ENCODE assay signal across 1 cellular context in the genomic region with DNA sequence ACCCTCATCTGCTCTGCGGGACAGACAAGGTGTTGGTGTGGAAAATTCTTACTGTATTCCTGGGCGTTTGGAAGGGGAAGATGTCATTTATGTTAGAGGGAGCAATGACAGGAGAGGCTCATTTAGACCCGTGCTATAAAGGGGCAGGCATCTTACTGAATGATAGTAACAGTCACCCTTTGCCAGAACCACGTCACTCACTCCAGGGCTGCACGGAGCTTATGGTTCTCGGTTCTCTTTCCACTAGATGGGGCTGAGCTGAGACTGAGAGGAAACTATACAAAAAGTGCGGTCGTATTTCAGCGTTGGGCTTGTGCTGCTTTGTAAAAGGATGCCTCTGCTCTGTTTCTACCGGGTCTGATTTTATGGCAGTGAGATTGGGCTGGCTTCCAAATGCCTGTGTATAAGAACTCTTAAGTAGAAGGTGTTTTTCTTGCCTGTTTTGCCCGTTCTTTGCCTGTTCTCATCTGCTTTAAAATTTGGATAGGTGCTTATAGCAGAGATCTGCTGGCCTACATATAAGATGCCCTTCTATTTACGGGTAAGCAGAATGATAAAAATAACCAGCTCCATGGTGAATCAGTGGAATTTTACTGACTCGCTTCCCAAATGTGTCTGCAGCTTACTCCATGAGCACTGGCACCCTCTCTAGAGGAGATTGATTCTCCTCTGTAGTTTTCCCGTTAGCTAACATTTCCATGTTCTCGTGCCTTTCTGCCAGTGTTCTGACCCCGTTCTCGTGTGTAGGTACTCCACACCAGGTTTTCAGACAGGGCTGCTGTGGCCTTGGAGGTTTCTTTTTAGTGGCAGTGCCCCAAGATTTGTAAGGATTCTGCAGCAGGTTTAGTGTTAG.
TF ChIP-seq lines count a peak whose summit lies in the region.

No MANE protein-coding gene starts in this region.

TF ChIP-seq in HepG2, 621 proteins besides CTCF, POLR2A, EP300 and RAD21:
- TF ChIP-seq ZNF224 (CRISPR knock-in tag; IDR thresholded peaks at IDR 0.05) (no peak), KLF9 (CRISPR knock-in tag; IDR thresholded peaks at IDR 0.05; ENCODE audit: low read depth) (no peak), ZBTB8A (CRISPR knock-in tag; IDR thresholded peaks at IDR 0.05; ENCODE audit: borderline replicate concordance, low read depth) (no peak)
- TF ChIP-seq, protein P1, sequence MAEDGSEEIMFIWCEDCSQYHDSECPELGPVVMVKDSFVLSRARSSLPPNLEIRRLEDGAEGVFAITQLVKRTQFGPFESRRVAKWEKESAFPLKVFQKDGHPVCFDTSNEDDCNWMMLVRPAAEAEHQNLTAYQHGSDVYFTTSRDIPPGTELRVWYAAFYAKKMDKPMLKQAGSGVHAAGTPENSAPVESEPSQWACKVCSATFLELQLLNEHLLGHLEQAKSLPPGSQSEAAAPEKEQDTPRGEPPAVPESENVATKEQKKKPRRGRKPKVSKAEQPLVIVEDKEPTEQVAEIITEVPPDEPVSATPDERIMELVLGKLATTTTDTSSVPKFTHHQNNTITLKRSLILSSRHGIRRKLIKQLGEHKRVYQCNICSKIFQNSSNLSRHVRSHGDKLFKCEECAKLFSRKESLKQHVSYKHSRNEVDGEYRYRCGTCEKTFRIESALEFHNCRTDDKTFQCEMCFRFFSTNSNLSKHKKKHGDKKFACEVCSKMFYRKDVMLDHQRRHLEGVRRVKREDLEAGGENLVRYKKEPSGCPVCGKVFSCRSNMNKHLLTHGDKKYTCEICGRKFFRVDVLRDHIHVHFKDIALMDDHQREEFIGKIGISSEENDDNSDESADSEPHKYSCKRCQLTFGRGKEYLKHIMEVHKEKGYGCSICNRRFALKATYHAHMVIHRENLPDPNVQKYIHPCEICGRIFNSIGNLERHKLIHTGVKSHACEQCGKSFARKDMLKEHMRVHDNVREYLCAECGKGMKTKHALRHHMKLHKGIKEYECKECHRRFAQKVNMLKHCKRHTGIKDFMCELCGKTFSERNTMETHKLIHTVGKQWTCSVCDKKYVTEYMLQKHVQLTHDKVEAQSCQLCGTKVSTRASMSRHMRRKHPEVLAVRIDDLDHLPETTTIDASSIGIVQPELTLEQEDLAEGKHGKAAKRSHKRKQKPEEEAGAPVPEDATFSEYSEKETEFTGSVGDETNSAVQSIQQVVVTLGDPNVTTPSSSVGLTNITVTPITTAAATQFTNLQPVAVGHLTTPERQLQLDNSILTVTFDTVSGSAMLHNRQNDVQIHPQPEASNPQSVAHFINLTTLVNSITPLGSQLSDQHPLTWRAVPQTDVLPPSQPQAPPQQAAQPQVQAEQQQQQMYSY (CRISPR knock-in tag; IDR thresholded peaks at IDR 0.05): peak; percentile 68; the same call in 1 of the 2 replicates
